ENCODE assay signal across 8 cellular contexts in genomic region chr4:25160714-25161598, GRCh38. TPM values are rescaled to one million over a fixed set of nuclear protein-coding genes. Genes with fewer than 3 reads are reported as not detected.
A peak's percentile ranks its signal among the peaks of the same experiment; 100 is the strongest.
DNase-seq lines count a peak whose midpoint lies in the region; ATAC-seq, FAIRE-seq and TF ChIP-seq lines count a peak whose summit lies in the region.

No MANE protein-coding gene starts in this region.

- peak overlapping the region; percentile 92 for H3K4me2 ChIP-seq in PC-3 (ENCODE audit: low read length)

- peaks cover 52% of the 10 kb centered on the region for H3K36me3 Mint-ChIP-seq in dendritic cell treated with granulocyte-macrophage colony-stimulating factor and Interleukin-4, amounts not matched to agents 40 ng/mL and 50 ng/mL, for 4 days (ENCODE audit: low read depth)

- H3K9me2 ChIP-seq in PC-3 (replicated peaks; ENCODE audit: low read length), result no peaks in the 10 kb centered on the region

- H3K9me3 ChIP-seq in A673 (ENCODE audit: low read depth, low read length, poor library complexity, severe bottlenecking) (no peaks in the 10 kb centered on the region), PC-3 (ENCODE audit: low read length) (no peaks in the 10 kb centered on the region), mesodermal cell (ENCODE audit: control insufficient read depth, low read length) (no peaks in the 10 kb centered on the region)

- TF ChIP-seq POLR2A in GM12891 (IDR thresholded peaks at IDR 0.05; ENCODE audit: low read depth, low read length), result peak; percentile 7; the same call in 1 of the 2 replicates

- H3K79me2 ChIP-seq in PC-3 (ENCODE audit: low read length), result peaks cover 39% of the 10 kb centered on the region

- H4K20me1 ChIP-seq in PC-3 (ENCODE audit: low read length), result no peaks in the 10 kb centered on the region

- no peaks in the 10 kb centered on the region for H3K9me3 Mint-ChIP-seq in dendritic cell treated with granulocyte-macrophage colony-stimulating factor and Interleukin-4, amounts not matched to agents 40 ng/mL and 50 ng/mL, for 4 days

- peak overlapping the region; percentile 77 for H3K4me3 Mint-ChIP-seq in dendritic cell treated with granulocyte-macrophage colony-stimulating factor and Interleukin-4, amounts not matched to agents 40 ng/mL and 50 ng/mL, for 4 days

- peaks cover 35% of the 10 kb centered on the region for H3K4me1 Mint-ChIP-seq in dendritic cell treated with granulocyte-macrophage colony-stimulating factor and Interleukin-4, amounts not matched to agents 40 ng/mL and 50 ng/mL, for 4 days (ENCODE audit: low read depth)

- peaks cover 8% of the 10 kb centered on the region for H3K4me1 ChIP-seq in A673 (ENCODE audit: insufficient read depth, low read length, poor library complexity, severe bottlenecking)
- peaks cover 22% of the 10 kb centered on the region for H3K4me1 ChIP-seq in PC-3 (ENCODE audit: insufficient read depth, low read length)
- no peaks in the 10 kb centered on the region for H3K4me1 ChIP-seq in mesodermal cell (ENCODE audit: control insufficient read depth, insufficient read depth, low read length, poor library complexity, severe bottlenecking)

- no peaks in the 10 kb centered on the region for H3F3A ChIP-seq in PC-3 (ENCODE audit: low read length, unreplicated experiment)

- H2AFZ ChIP-seq in PC-3 (ENCODE audit: low read length), result peak overlapping the region; percentile 84

- peak overlapping the region; percentile 98 for H3K27ac Mint-ChIP-seq in dendritic cell treated with granulocyte-macrophage colony-stimulating factor and Interleukin-4, amounts not matched to agents 40 ng/mL and 50 ng/mL, for 4 days

- no peak for TF ChIP-seq CTCF in A673 (conservative IDR thresholded peaks at IDR 0.05; ENCODE audit: low read depth, low read length)
- TF ChIP-seq CTCF in PC-3 (conservative IDR thresholded peaks at IDR 0.05; ENCODE audit: low read depth, low read length), result no peak

- TSS peak; percentile 94 for BruUV-seq in A673 (replicated peaks; lab: Mats Ljungman, UMichigan)
- TSS peak; percentile 89 for BruUV-seq in PC-3 (replicated peaks; lab: Mats Ljungman, UMichigan)

- FAIRE-seq in GM12891 (lab: Jason Lieb, UNC), result no peak

- H3K27ac ChIP-seq in A673 (ENCODE audit: low read depth, low read length, poor library complexity, severe bottlenecking), result peak overlapping the region; percentile 85
- peak overlapping the region; percentile 83 for H3K27ac ChIP-seq in PC-3 (ENCODE audit: low read length)
- H3K27ac ChIP-seq in mesodermal cell (ENCODE audit: low read depth, low read length, severe bottlenecking), result peak overlapping the region; percentile 90

- peak overlapping the region; percentile 79 for H3K9ac ChIP-seq in PC-3 (ENCODE audit: low read length)

- POLR2A ChIA-PET in A673 (lab: Charles Lee; ENCODE audit: low non-redundant PET), result interaction anchor here (0.6 kb wide), 1 partner anchor 45 kb away, joined by 3 read pairs; no protein-coding TSS in a partner anchor
- POLR2A ChIA-PET in PC-3 (lab: Charles Lee; ENCODE audit: unreplicated experiment), result interaction anchor here (1.2 kb wide), 1 partner anchor 151 kb away, joined by 5 read pairs; the partner anchor contains the start of gene ZCCHC4

- H3K4me3 ChIP-seq in A673 (ENCODE audit: low read depth, low read length, poor library complexity, severe bottlenecking) (peak overlapping the region; percentile 67), PC-3 (ENCODE audit: low read length) (peak overlapping the region; percentile 87), mesodermal cell (ENCODE audit: extremely low read depth, insufficient read depth, low read length, poor library complexity, severe bottlenecking) (peak overlapping the region; percentile 62)

- CTCF ChIA-PET in A673 (lab: Charles Lee), result no interaction called here
- CTCF ChIA-PET in PC-3 (lab: Charles Lee), result interaction anchor here (0.6 to 2.2 kb wide), 2 partner anchors 13 to 151 kb away, joined by 5 to 8 read pairs; partner anchors contain the start of gene ZCCHC4

- H3K27me3 ChIP-seq in A673 (replicated peaks; ENCODE audit: insufficient read depth, low read depth, low read length, poor library complexity) (no peaks in the 10 kb centered on the region), PC-3 (ENCODE audit: low read length) (no peaks in the 10 kb centered on the region)

- intact Hi-C loops in A673 (cut with micrococcal nuclease; ENCODE audit: unreplicated experiment), result no loop called here
- intact Hi-C loops in PC-3 (cut with micrococcal nuclease), result loop anchor here (1.0 to 5.0 kb wide), 3 partner anchors 12 to 151 kb away; partner anchors contain the start of genes PI4K2B and ZCCHC4
- intact Hi-C loops in dendritic cell treated with granulocyte-macrophage colony-stimulating factor and Interleukin-4, amounts not matched to agents 40 ng/mL and 50 ng/mL, for 4 days (cut with micrococcal nuclease), result loop anchor here (1.0 to 10.0 kb wide), 6 partner anchors 12 to 576 kb away; partner anchors contain the start of genes ANAPC4, DHX15, PI4K2B and ZCCHC4

- H3K36me3 ChIP-seq in A673 (ENCODE audit: insufficient read depth, low read length, poor library complexity, severe bottlenecking), result no peaks in the 10 kb centered on the region
- no peaks in the 10 kb centered on the region for H3K36me3 ChIP-seq in PC-3 (ENCODE audit: low read depth, low read length)
- H3K36me3 ChIP-seq in mesodermal cell (ENCODE audit: control insufficient read depth, insufficient read depth, low read length), result peaks cover 2% of the 10 kb centered on the region

- ATAC-seq in HG03060 (IDR thresholded peaks at IDR 0.05; ENCODE audit: low read depth, unreplicated experiment), result peak; percentile 27
- peak; percentile 32 for ATAC-seq in PC-3

- DNase-seq in A673 (ENCODE audit: low spot score) (no peak), GM12891 (ENCODE audit: insufficient read length, low spot score) (no peak), PC-3 (peak; percentile 62), NCI-H1417 (lab: John Stamatoyannopoulos, UW) (no peak), GM03348 (ENCODE audit: low spot score) (no peak)

- no peaks in the 10 kb centered on the region for H3K27me3 Mint-ChIP-seq in dendritic cell treated with granulocyte-macrophage colony-stimulating factor and Interleukin-4, amounts not matched to agents 40 ng/mL and 50 ng/mL, for 4 days

- WGBS in mesodermal cell (ENCODE audit: insufficient coverage in 2 of 2), 2 experiments, result 26 to 39% methylated on average over 6 to 10 of the region's 16 CpGs

TF ChIP-seq in GM12891, 5 proteins besides CTCF, POLR2A, EP300 and RAD21:
- TF ChIP-seq POLR2AphosphoS5 (IDR thresholded peaks at IDR 0.05; ENCODE audit: low read depth, low read length) (no peak), PAX5 (IDR thresholded peaks at IDR 0.05; ENCODE audit: insufficient read depth, low read length, severe bottlenecking) (no peak), TAF1 (IDR thresholded peaks at IDR 0.05; ENCODE audit: low read depth, low read length) (no peak), POU2F2 (IDR thresholded peaks at IDR 0.05; ENCODE audit: low read depth, low read length) (no peak), SPI1 (IDR thresholded peaks at IDR 0.05; ENCODE audit: low read depth, low read length) (no peak)

RNA-seq across cellular contexts. Expression of gene SEPSECS, which starts 0.7 kb away (rescaled TPM):
- total RNA-seq in A673 (2021) (11.6 and 12.9 TPM in 2 replicates), PC-3 (2014; rRNA removed) (3.1 and 5.2 TPM in 2 replicates)
- polyA plus RNA-seq in GM12891 (2012; ENCODE audit: low read depth, missing spikeins), result 2.5 TPM
- polyA plus RNA-seq in mesodermal cell (2013, experiment 1 of 2), result 9.1 TPM
- 9.0 TPM for polyA plus RNA-seq in mesodermal cell (2013, experiment 2 of 2)
